ENCODE assay signal across 25 cellular contexts in genomic region chr10:12829796-12830195, GRCh38.
"Had no signal": no experiment of that assay in that cellular context is flagged by ENCODE, and none has a peak within 500 bp of the region (broad histone marks: within the 10 kb centered on the region; RNA-seq: fewer than 3 reads in every experiment).

No MANE protein-coding gene starts in this region.

- H3K4me2 ChIP-seq: neural progenitor cell had no signal

- DNase-seq: activated CD4-positive, alpha-beta memory T cell treated with anti-CD3 and anti-CD28 coated beads, Interleukin-2, amount 10 ng/mL, durations not matched to agents 7 days and 5 days; activated CD4-positive, alpha-beta T cell treated with anti-CD3 and anti-CD28 coated beads for 1 hour; activated CD4-positive, alpha-beta T cell treated with anti-CD3 and anti-CD28 coated beads, Interleukin-2, amount 10 ng/mL, durations not matched to agents 7 days and 5 days; activated CD8-positive, alpha-beta memory T cell treated with anti-CD3 and anti-CD28 coated beads, Interleukin-2, amount 50 U/mL, for 48 hours; activated naive CD8-positive, alpha-beta T cell treated with anti-CD3 and anti-CD28 coated beads, Interleukin-2, amount 50 U/mL, for 24 hours; activated T-cell treated with anti-CD3 and anti-CD28 coated beads, Interleukin-2, amount 50 U/mL, for 4 hours; effector memory CD8-positive, alpha-beta T cell; heart right ventricle; naive thymus-derived CD4-positive, alpha-beta T cell; right lobe of liver; stimulated activated CD4-positive, alpha-beta T cell treated with anti-CD3 and anti-CD28 coated beads, Interleukin-15, amount 100 ng/mL, for 24 hours; stimulated activated naive CD8-positive, alpha-beta T cell treated with anti-CD3 and anti-CD28 coated beads, Interleukin-15, Interleukin-2, amounts not matched to agents 100 U/mL and 50 U/mL, for 24 hours; T-helper 17 cell; T1000; upper lobe of left lung; WERI-Rb-1 had no signal

- H3K27me3 ChIP-seq: neural progenitor cell, right lobe of liver, upper lobe of left lung, vagina had no signal

- H3K27ac ChIP-seq: coronary artery, heart right ventricle, neural progenitor cell, right lobe of liver, skin epidermis, thoracic aorta, upper lobe of left lung, vagina, WERI-Rb-1 had no signal

- H2AFZ ChIP-seq: neural progenitor cell had no signal

- H3K9me3 Mint-ChIP-seq: activated CD4-positive, alpha-beta memory T cell treated with anti-CD3 and anti-CD28 coated beads, Interleukin-2, amount 10 ng/mL, durations not matched to agents 7 days and 5 days; activated CD4-positive, alpha-beta T cell treated with anti-CD3 and anti-CD28 coated beads, Interleukin-2, amount 10 ng/mL, durations not matched to agents 7 days and 5 days; activated naive CD4-positive, alpha-beta T cell treated with anti-CD3 and anti-CD28 coated beads, Interleukin-2, amount 50 U/mL, for 24 hours; activated naive CD8-positive, alpha-beta T cell treated with anti-CD3 and anti-CD28 coated beads, Interleukin-2, amount 50 U/mL, for 24 hours; activated T-cell treated with anti-CD3 and anti-CD28 coated beads, Interleukin-2, amount 50 U/mL, for 4 hours; activated T-helper 17 cell treated with anti-CD3 and anti-CD28 coated beads, Interleukin-2, amount 50 U/mL, for 72 hours; effector memory CD8-positive, alpha-beta T cell; mesothelial cell of epicardium; neural progenitor cell had no signal

- H3K27ac Mint-ChIP-seq: activated CD4-positive, alpha-beta memory T cell treated with anti-CD3 and anti-CD28 coated beads, Interleukin-2, amount 10 ng/mL, durations not matched to agents 7 days and 5 days; activated CD4-positive, alpha-beta T cell treated with anti-CD3 and anti-CD28 coated beads, Interleukin-2, amount 10 ng/mL, durations not matched to agents 7 days and 5 days; activated naive CD4-positive, alpha-beta T cell treated with anti-CD3 and anti-CD28 coated beads, Interleukin-2, amount 50 U/mL, for 24 hours; activated naive CD8-positive, alpha-beta T cell treated with anti-CD3 and anti-CD28 coated beads, Interleukin-2, amount 50 U/mL, for 24 hours; activated T-helper 17 cell treated with anti-CD3 and anti-CD28 coated beads, Interleukin-2, amount 50 U/mL, for 72 hours; effector memory CD8-positive, alpha-beta T cell; naive thymus-derived CD4-positive, alpha-beta T cell; neural progenitor cell; T-helper 17 cell had no signal

- H3K36me3 ChIP-seq: neural progenitor cell, right lobe of liver, vagina, WERI-Rb-1 had no signal

- H3K4me3 ChIP-seq: coronary artery, heart right ventricle, neural progenitor cell, right lobe of liver, skin epidermis, thoracic aorta, upper lobe of left lung, vagina had no signal

- H3K27me3 Mint-ChIP-seq: activated CD4-positive, alpha-beta memory T cell treated with anti-CD3 and anti-CD28 coated beads, Interleukin-2, amount 10 ng/mL, durations not matched to agents 7 days and 5 days; activated CD4-positive, alpha-beta T cell treated with anti-CD3 and anti-CD28 coated beads, Interleukin-2, amount 10 ng/mL, durations not matched to agents 7 days and 5 days; activated naive CD4-positive, alpha-beta T cell treated with anti-CD3 and anti-CD28 coated beads, Interleukin-2, amount 50 U/mL, for 24 hours; activated naive CD8-positive, alpha-beta T cell treated with anti-CD3 and anti-CD28 coated beads, Interleukin-2, amount 50 U/mL, for 24 hours; activated T-helper 17 cell treated with anti-CD3 and anti-CD28 coated beads, Interleukin-2, amount 50 U/mL, for 72 hours; effector memory CD8-positive, alpha-beta T cell; naive thymus-derived CD4-positive, alpha-beta T cell; T-helper 17 cell had no signal

- ATAC-seq: activated naive CD8-positive, alpha-beta T cell treated with anti-CD3 and anti-CD28 coated beads, Interleukin-2, amount 50 U/mL, for 24 hours; activated T-cell treated with anti-CD3 and anti-CD28 coated beads, Interleukin-2, amount 50 U/mL, for 4 hours; activated T-helper 17 cell treated with anti-CD3 and anti-CD28 coated beads, Interleukin-2, amount 50 U/mL, for 72 hours; effector memory CD8-positive, alpha-beta T cell; naive thymus-derived CD4-positive, alpha-beta T cell; right lobe of liver; SK-N-SH treated with all-trans-retinoic acid at 6 μM for 48 hours; stimulated activated naive CD8-positive, alpha-beta T cell treated with anti-CD3 and anti-CD28 coated beads, Interleukin-15, Interleukin-2, amounts not matched to agents 100 U/mL and 50 U/mL, for 24 hours; T-helper 17 cell had no signal

- H3K4me3 Mint-ChIP-seq: activated CD4-positive, alpha-beta memory T cell treated with anti-CD3 and anti-CD28 coated beads, Interleukin-2, amount 10 ng/mL, durations not matched to agents 7 days and 5 days; activated CD4-positive, alpha-beta T cell treated with anti-CD3 and anti-CD28 coated beads, Interleukin-2, amount 10 ng/mL, durations not matched to agents 7 days and 5 days; activated naive CD4-positive, alpha-beta T cell treated with anti-CD3 and anti-CD28 coated beads, Interleukin-2, amount 50 U/mL, for 24 hours; activated naive CD8-positive, alpha-beta T cell treated with anti-CD3 and anti-CD28 coated beads, Interleukin-2, amount 50 U/mL, for 24 hours; activated T-cell treated with anti-CD3 and anti-CD28 coated beads, Interleukin-2, amount 50 U/mL, for 4 hours; activated T-helper 17 cell treated with anti-CD3 and anti-CD28 coated beads, Interleukin-2, amount 50 U/mL, for 72 hours; effector memory CD8-positive, alpha-beta T cell; mesothelial cell of epicardium; naive thymus-derived CD4-positive, alpha-beta T cell; neural progenitor cell; T-helper 17 cell had no signal

- H3K4me1 Mint-ChIP-seq: activated CD4-positive, alpha-beta memory T cell treated with anti-CD3 and anti-CD28 coated beads, Interleukin-2, amount 10 ng/mL, durations not matched to agents 7 days and 5 days; activated CD4-positive, alpha-beta T cell treated with anti-CD3 and anti-CD28 coated beads, Interleukin-2, amount 10 ng/mL, durations not matched to agents 7 days and 5 days; activated naive CD4-positive, alpha-beta T cell treated with anti-CD3 and anti-CD28 coated beads, Interleukin-2, amount 50 U/mL, for 24 hours; activated naive CD8-positive, alpha-beta T cell treated with anti-CD3 and anti-CD28 coated beads, Interleukin-2, amount 50 U/mL, for 24 hours; activated T-helper 17 cell treated with anti-CD3 and anti-CD28 coated beads, Interleukin-2, amount 50 U/mL, for 72 hours; naive thymus-derived CD4-positive, alpha-beta T cell; T-helper 17 cell had no signal

- H3K4me1 ChIP-seq: heart right ventricle, right lobe of liver, upper lobe of left lung had no signal
